In genomic region chr2:215498411-215498810, GRCh38 we compare ENCODE assay signal across 20 cellular contexts.
DNase-seq lines count a peak whose midpoint lies in the region; TF ChIP-seq lines count a peak whose summit lies in the region.
"Had no signal": no experiment of that assay in that cellular context is flagged by ENCODE, and none has a peak within 500 bp of the region (broad histone marks: within the 10 kb centered on the region; RNA-seq: fewer than 3 reads in every experiment).

No MANE protein-coding gene starts in this region.

- H3K9me3 ChIP-seq in PC-9 (ENCODE audit: insufficient read depth, low read depth) (0 out of 2 replicates have a peak, but pooled peaks cover 6% of the 10 kb centered on the region), osteoblast (ENCODE audit: low read depth, low read length) (no peaks in the 10 kb centered on the region), sigmoid colon (no peaks in the 10 kb centered on the region)
- H3K9me3 ChIP-seq: gastroesophageal sphincter had no signal

- no peak overlapping the region for H3K4me3 ChIP-seq in PC-9
- H3K4me3 ChIP-seq in osteoblast (ENCODE audit: insufficient read depth, low read length) = no peak overlapping the region
- no peak overlapping the region for H3K4me3 ChIP-seq in sigmoid colon
- H3K4me3 ChIP-seq: gastroesophageal sphincter, SK-N-MC had no signal

- TF ChIP-seq POLR2A in sigmoid colon (IDR thresholded peaks at IDR 0.05) = no peak

- BruUV-seq in PC-9 (replicated peaks; lab: Mats Ljungman, UMichigan) = no TSS peak

- no peak overlapping the region for H3K4me3 Mint-ChIP-seq in activated CD4-positive, alpha-beta T cell treated with anti-CD3 and anti-CD28 coated beads, Interleukin-2, amount 10 ng/mL, durations not matched to agents 7 days and 5 days
- H3K4me3 Mint-ChIP-seq: central memory CD8-positive, alpha-beta T cell; natural killer cell treated with Interleukin-12 subunit alpha and Interleukin-12 subunit beta and Interleukin-15 and Interleukin-18, amount 100 ng/mL, for 72 hours had no signal

- POLR2A ChIA-PET in PC-9 (lab: Charles Lee; ENCODE audit: unreplicated experiment) = interaction anchor here (0.6 to 0.7 kb wide), 4 partner anchors 9 to 190 kb away, joined by 4 to 12 read pairs (median 6); no protein-coding TSS in a partner anchor
- POLR2A ChIA-PET in activated CD4-positive, alpha-beta T cell treated with anti-CD3 and anti-CD28 coated beads, Interleukin-2, amount 10 ng/mL, durations not matched to agents 7 days and 5 days (lab: Charles Lee) = no interaction called here

- H2AFZ ChIP-seq in PC-9 (0 out of 2 replicates have a peak overlapping the region, but pooled peaks have one; percentile 6), osteoblast (ENCODE audit: low read length) (peak overlapping the region; percentile 23)

- intact Hi-C loops in PC-9 (cut with micrococcal nuclease; ENCODE audit: unreplicated experiment) (loop anchor here (2.0 kb wide), 1 partner anchor 120 kb away; no protein-coding TSS in a partner anchor), sigmoid colon (cut with DNase I) (no loop called here)

- H3K27me3 ChIP-seq in PC-9 (ENCODE audit: insufficient read depth, low read depth) (no peaks in the 10 kb centered on the region), osteoblast (ENCODE audit: insufficient read depth, low read length) (no peaks in the 10 kb centered on the region), sigmoid colon (no peaks in the 10 kb centered on the region)
- H3K27me3 ChIP-seq: gastroesophageal sphincter had no signal

- H3K36me3 ChIP-seq in PC-9 (ENCODE audit: low read depth) = no peaks in the 10 kb centered on the region
- H3K36me3 ChIP-seq in osteoblast (ENCODE audit: insufficient read depth, low read length) = no peaks in the 10 kb centered on the region
- no peaks in the 10 kb centered on the region for H3K36me3 ChIP-seq in sigmoid colon
- H3K36me3 ChIP-seq: gastroesophageal sphincter had no signal

- H4K20me1 ChIP-seq in PC-9 (ENCODE audit: insufficient read depth) (no peaks in the 10 kb centered on the region), osteoblast (ENCODE audit: insufficient read depth, low read length) (no peaks in the 10 kb centered on the region)

- H3K27ac ChIP-seq in PC-9 = no peak overlapping the region
- peak overlapping the region; percentile 85 for H3K27ac ChIP-seq in osteoblast (ENCODE audit: low read depth, low read length)
- H3K27ac ChIP-seq in sigmoid colon = no peak overlapping the region
- H3K27ac ChIP-seq: gastroesophageal sphincter, SK-N-MC had no signal

- no peaks in the 10 kb centered on the region for H3K36me3 Mint-ChIP-seq in activated CD4-positive, alpha-beta T cell treated with anti-CD3 and anti-CD28 coated beads, Interleukin-2, amount 10 ng/mL, durations not matched to agents 7 days and 5 days (ENCODE audit: low read depth)
- H3K36me3 Mint-ChIP-seq: natural killer cell treated with Interleukin-12 subunit alpha and Interleukin-12 subunit beta and Interleukin-15 and Interleukin-18, amount 100 ng/mL, for 72 hours had no signal

- 91 to 93% methylated on average over 8 of the region's 8 CpGs for WGBS in sigmoid colon, 2 donors

- TF ChIP-seq CTCF in PC-9 (conservative IDR thresholded peaks at IDR 0.05) (no peak), osteoblast (IDR thresholded peaks at IDR 0.05; ENCODE audit: extremely low read depth, low read depth, low read length) (no peak), sigmoid colon (IDR thresholded peaks at IDR 0.05) (no peak)

- no peak for TF ChIP-seq EP300 in sigmoid colon (IDR thresholded peaks at IDR 0.05)

- no peaks in the 10 kb centered on the region for H3K4me1 ChIP-seq in PC-9 (replicated peaks; ENCODE audit: insufficient read depth)
- peaks cover 36% of the 10 kb centered on the region for H3K4me1 ChIP-seq in osteoblast (ENCODE audit: insufficient read depth, low read length)
- peaks cover 0 to 9% (median 0%) of the 10 kb centered on the region in 4 donors for H3K4me1 ChIP-seq in sigmoid colon
- H3K4me1 ChIP-seq: gastroesophageal sphincter had no signal

- peak; percentile 31 for DNase-seq in COR-L47 (lab: John Stamatoyannopoulos, UW)
- peak in 1 of 2 experiments; percentile 38 for DNase-seq in PC-9
- DNase-seq in dermis blood vessel endothelial cell = peak; percentile 13
- no peak for DNase-seq in osteoblast (ENCODE audit: insufficient read length, low spot score, missing footprints)
- no peak for DNase-seq in activated CD4-positive, alpha-beta T cell treated with anti-CD3 and anti-CD28 coated beads, Interleukin-2, amount 10 ng/mL, durations not matched to agents 7 days and 5 days
- DNase-seq in sigmoid colon = no peak
- DNase-seq in cortex of kidney (lab: John Stamatoyannopoulos, UW) = no peak
- DNase-seq in stimulated activated CD4-positive, alpha-beta T cell treated with anti-CD3 and anti-CD28 coated beads, Interleukin-4, amount 100 ng/mL, for 4 hours = no peak
- DNase-seq: activated CD4-positive, alpha-beta T cell treated with anti-CD3 and anti-CD28 coated beads for 4 hours; NCI-H1930; NCI-H524; retina; stimulated activated CD4-positive, alpha-beta T cell treated with anti-CD3 and anti-CD28 coated beads, Interleukin-1b, Interleukin-23, amount 100 ng/mL, for 48 hours; substantia nigra; T1000 had no signal

- H3F3A ChIP-seq in PC-9 (ENCODE audit: insufficient read depth, low read depth) = no peaks in the 10 kb centered on the region

- no peaks in the 10 kb centered on the region for H3K9me3 Mint-ChIP-seq in activated CD4-positive, alpha-beta T cell treated with anti-CD3 and anti-CD28 coated beads, Interleukin-2, amount 10 ng/mL, durations not matched to agents 7 days and 5 days
- H3K9me3 Mint-ChIP-seq: central memory CD8-positive, alpha-beta T cell; natural killer cell treated with Interleukin-12 subunit alpha and Interleukin-12 subunit beta and Interleukin-15 and Interleukin-18, amount 100 ng/mL, for 72 hours had no signal

- peaks cover 2% of the 10 kb centered on the region for H3K27me3 Mint-ChIP-seq in activated CD4-positive, alpha-beta T cell treated with anti-CD3 and anti-CD28 coated beads, Interleukin-2, amount 10 ng/mL, durations not matched to agents 7 days and 5 days

- H3K79me2 ChIP-seq in PC-9 (ENCODE audit: low read depth) (no peaks in the 10 kb centered on the region), osteoblast (ENCODE audit: insufficient read depth, low read length) (no peaks in the 10 kb centered on the region)

- H3K27ac Mint-ChIP-seq in activated CD4-positive, alpha-beta T cell treated with anti-CD3 and anti-CD28 coated beads, Interleukin-2, amount 10 ng/mL, durations not matched to agents 7 days and 5 days = no peak overlapping the region
- H3K27ac Mint-ChIP-seq: activated naive CD4-positive, alpha-beta T cell treated with anti-CD3 and anti-CD28 coated beads, Interleukin-2, amount 50 U/mL, for 72 hours; natural killer cell treated with Interleukin-12 subunit alpha and Interleukin-12 subunit beta and Interleukin-15 and Interleukin-18, amount 100 ng/mL, for 72 hours had no signal

- no peaks in the 10 kb centered on the region for H3K4me1 Mint-ChIP-seq in activated CD4-positive, alpha-beta T cell treated with anti-CD3 and anti-CD28 coated beads, Interleukin-2, amount 10 ng/mL, durations not matched to agents 7 days and 5 days
- H3K4me1 Mint-ChIP-seq: central memory CD8-positive, alpha-beta T cell had no signal

- H3K9me2 ChIP-seq in PC-9 (ENCODE audit: insufficient read depth) = no peaks in the 10 kb centered on the region

- CTCF ChIA-PET in PC-9 (lab: Charles Lee) = interaction anchor here (0.6 kb wide), 1 partner anchor 187 kb away, joined by 4 read pairs; no protein-coding TSS in a partner anchor
- CTCF ChIA-PET in activated CD4-positive, alpha-beta T cell treated with anti-CD3 and anti-CD28 coated beads, Interleukin-2, amount 10 ng/mL, durations not matched to agents 7 days and 5 days (lab: Charles Lee) = no interaction called here

- H3K4me2 ChIP-seq in PC-9 = no peak overlapping the region
- peak overlapping the region; percentile 17 for H3K4me2 ChIP-seq in osteoblast (ENCODE audit: insufficient read depth, low read length)

Comparison
In these comparisons a context has a peak if more than half of its experiments do, and no peak if none do; other contexts are left out.
1. DNase-seq: peak in COR-L47 (single experiment) and dermis blood vessel endothelial cell (single experiment); none in osteoblast (single experiment), activated CD4-positive, alpha-beta T cell treated with anti-CD3 and anti-CD28 coated beads, Interleukin-2, amount 10 ng/mL, durations not matched to agents 7 days and 5 days (single experiment), sigmoid colon (single experiment), cortex of kidney (single experiment) and stimulated activated CD4-positive, alpha-beta T cell treated with anti-CD3 and anti-CD28 coated beads, Interleukin-4, amount 100 ng/mL, for 4 hours (0 of 2).